ENCODE assay signal across 11 cellular contexts in genomic region chr4:169791064-169791463, GRCh38. TPM values are rescaled to one million over a fixed set of nuclear protein-coding genes. Genes with fewer than 3 reads are reported as not detected.
DNase-seq lines count a peak whose midpoint lies in the region; ATAC-seq, FAIRE-seq and TF ChIP-seq lines count a peak whose summit lies in the region.
"Had no signal": no experiment of that assay in that cellular context is flagged by ENCODE, and none has a peak within 500 bp of the region (broad histone marks: within the 10 kb centered on the region; RNA-seq: fewer than 3 reads in every experiment).

No MANE protein-coding gene starts in this region.

- peak overlapping the region; percentile 75 for H3K4me2 ChIP-seq in A549
- H3K4me2 ChIP-seq in K562 (ENCODE audit: insufficient read depth, low read length) = no peak overlapping the region
- H3K4me2 ChIP-seq in mesenchymal stem cell (ENCODE audit: low read length, poor library complexity, severe bottlenecking) = no peak overlapping the region
- H3K4me2 ChIP-seq: BLaER1 treated with 17β-estradiol and CSF1 and Interleukin-3, amounts not matched to agents 10 nM and 100 nM had no signal

- no TSS peak for BruUV-seq in K562 (replicated peaks; lab: Mats Ljungman, UMichigan)

- no peak overlapping the region for H3K4ac ChIP-seq in mesenchymal stem cell (ENCODE audit: low read depth in 1 of 2, low read length in 2 of 2)

- H3K27ac ChIP-seq in A549 (peak overlapping the region; percentile 57 to 86; a peak in 4 of 6 replicates), K562 (ENCODE audit: extremely low read depth, low read depth, low read length) (no peak overlapping the region), mesenchymal stem cell (ENCODE audit: low read length, poor library complexity, severe bottlenecking) (no peak overlapping the region), upper lobe of right lung (no peak overlapping the region)
- H3K27ac ChIP-seq: BLaER1 treated with 17β-estradiol and CSF1 and Interleukin-3, amounts not matched to agents 10 nM and 100 nM had no signal

- TF ChIP-seq RAD21 in A549 (conservative IDR thresholded peaks at IDR 0.05 in 1 of 2, IDR thresholded peaks at IDR 0.05 in 1 of 2) = no peak
- TF ChIP-seq RAD21 in K562 (CRISPR knock-in tag; conservative IDR thresholded peaks at IDR 0.05 in 1 of 2, IDR thresholded peaks at IDR 0.05 in 1 of 2) = no peak

- FAIRE-seq in A549 (lab: Jason Lieb, UNC) = no peak
- no peak for FAIRE-seq in K562 (lab: Jason Lieb, UNC)

- intact Hi-C loops in K562 (cut with micrococcal nuclease) (loop anchor here (1.0 to 10.0 kb wide), 2 partner anchors 178 to 766 kb away; no protein-coding TSS in a partner anchor), upper lobe of right lung (cut with DNase I) (no loop called here)

- CTCF ChIA-PET in A549 (lab: Yijun Ruan, JAX) (interaction anchor here (0.6 to 2.3 kb wide), 6 partner anchors 13 to 258 kb away, joined by 3 to 13 read pairs (median 6); partner anchors contain the start of gene NEK1), K562 (lab: Yijun Ruan, JAX; ENCODE audit: low intra/inter-chr PET ratio) (no interaction called here)

- H3K9ac ChIP-seq in K562 (ENCODE audit: insufficient read depth in 1 of 2, low read depth in 2 of 2, low read length in 2 of 2) = no peak overlapping the region
- peak overlapping the region; percentile 66 for H3K9ac ChIP-seq in mesenchymal stem cell (ENCODE audit: low read length)
- H3K9ac ChIP-seq: BLaER1 treated with 17β-estradiol and CSF1 and Interleukin-3, amounts not matched to agents 10 nM and 100 nM had no signal

- DNase-seq in A549 (ENCODE audit: low read depth in 1 of 2, low spot score in 1 of 2) = peak in 1 of 2 experiments; percentile 8
- DNase-seq in HFFc6 = no peak
- DNase-seq in K562 (ENCODE audit: extremely low read depth in 1 of 4, low spot score in 3 of 4) = no peak
- no peak for DNase-seq in mesenchymal stem cell
- no peak for DNase-seq in EL
- DNase-seq in NCI-H128 (lab: John Stamatoyannopoulos, UW; ENCODE audit: unreplicated experiment) = no peak
- DNase-seq in activated CD8-positive, alpha-beta memory T cell treated with anti-CD3 and anti-CD28 coated beads, Interleukin-2, amount 50 U/mL, for 48 hours = no peak
- DNase-seq in upper lobe of right lung = no peak
- DNase-seq: activated CD8-positive, alpha-beta memory T cell treated with anti-CD3 and anti-CD28 coated beads, Interleukin-2, amount 10 ng/mL, durations not matched to agents 7 days and 5 days; T-helper 9 cell had no signal

- TF ChIP-seq CTCF in A549 (IDR thresholded peaks at IDR 0.05) (no peak), HFFc6 (IDR thresholded peaks at IDR 0.05) (no peak), K562 (IDR thresholded peaks at IDR 0.05 in 2 of 3, conservative IDR thresholded peaks at IDR 0.05 in 1 of 3; ENCODE audit: insufficient read depth in 2 of 3, low read depth in 1 of 3, low read length in 3 of 3) (no peak), upper lobe of right lung (IDR thresholded peaks at IDR 0.05) (no peak)

- no peaks in the 10 kb centered on the region for H4K20me1 ChIP-seq in K562 (replicated peaks; ENCODE audit: control insufficient read depth, insufficient read depth, low read length)
- H4K20me1 ChIP-seq: BLaER1 treated with 17β-estradiol and CSF1 and Interleukin-3, amounts not matched to agents 10 nM and 100 nM had no signal

- peaks cover 22% of the 10 kb centered on the region for H3K4me1 Mint-ChIP-seq in HFFc6 (ENCODE audit: low read depth)

- no peak overlapping the region for H3K27ac Mint-ChIP-seq in HFFc6
- H3K27ac Mint-ChIP-seq: activated CD8-positive, alpha-beta memory T cell treated with anti-CD3 and anti-CD28 coated beads, Interleukin-2, amount 10 ng/mL, durations not matched to agents 7 days and 5 days had no signal

- POLR2A ChIA-PET in A549 (lab: Yijun Ruan, JAX) (interaction anchor here (0.9 to 1.6 kb wide), 2 partner anchors 132 to 236 kb away, joined by 3 to 5 read pairs; partner anchors contain the start of gene MFAP3L), K562 (lab: Yijun Ruan, JAX) (no interaction called here)

- no peak overlapping the region for H4K91ac ChIP-seq in mesenchymal stem cell (ENCODE audit: low read length)

- H3K9me3 ChIP-seq in A549 (no peaks in the 10 kb centered on the region), K562 (replicated peaks; ENCODE audit: control insufficient read depth, insufficient read depth, low read depth, low read length) (no peaks in the 10 kb centered on the region), mesenchymal stem cell (ENCODE audit: control insufficient read depth, low read length) (no peaks in the 10 kb centered on the region), upper lobe of right lung (no peaks in the 10 kb centered on the region)

- peaks cover 5% of the 10 kb centered on the region for H3K27me3 Mint-ChIP-seq in HFFc6 (ENCODE audit: insufficient read depth)

- in situ Hi-C loops in K562 (cut with MboI) = loop anchor here (5.0 kb wide), 1 partner anchor 86 kb away; no protein-coding TSS in a partner anchor

- no peaks in the 10 kb centered on the region for H3K9me3 Mint-ChIP-seq in HFFc6

- H3K27me3 ChIP-seq in K562 (ENCODE audit: control insufficient read depth in 2 of 2, insufficient read depth in 2 of 2, low read length in 2 of 2) = peaks cover 10 to 14% of the 10 kb centered on the region in 2 experiments; a peak in 4 of 5 replicates
- peaks cover 31 to 45% of the 10 kb centered on the region in 2 experiments for H3K27me3 ChIP-seq in mesenchymal stem cell (ENCODE audit: control insufficient read depth in 1 of 2, insufficient read depth in 1 of 2, low read length in 2 of 2)
- H3K27me3 ChIP-seq in upper lobe of right lung = peaks cover 38% of the 10 kb centered on the region
- H3K27me3 ChIP-seq: BLaER1 treated with 17β-estradiol and CSF1 and Interleukin-3, amounts not matched to agents 10 nM and 100 nM had no signal

- H3K36me3 ChIP-seq in K562 (ENCODE audit: control insufficient read depth, insufficient read depth, low read length) (no peaks in the 10 kb centered on the region), mesenchymal stem cell (ENCODE audit: control insufficient read depth in 1 of 2, insufficient read depth in 2 of 2, low read depth in 1 of 2, low read length in 2 of 2) (no peaks in the 10 kb centered on the region), upper lobe of right lung (no peaks in the 10 kb centered on the region)
- H3K36me3 ChIP-seq: BLaER1 treated with 17β-estradiol and CSF1 and Interleukin-3, amounts not matched to agents 10 nM and 100 nM had no signal

- H3K79me1 ChIP-seq in mesenchymal stem cell (replicated peaks; ENCODE audit: low read length, poor library complexity, severe bottlenecking) = no peaks in the 10 kb centered on the region

- peak overlapping the region; percentile 41 for H3K4me3 ChIP-seq in A549
- no peak overlapping the region for H3K4me3 ChIP-seq in K562
- peak overlapping the region in 1 of 2 experiments; percentile 71 for H3K4me3 ChIP-seq in mesenchymal stem cell (ENCODE audit: insufficient read depth in 1 of 2, low read depth in 1 of 2, low read length in 2 of 2)
- H3K4me3 ChIP-seq in upper lobe of right lung = no peak overlapping the region
- H3K4me3 ChIP-seq: BLaER1 treated with 17β-estradiol and CSF1 and Interleukin-3, amounts not matched to agents 10 nM and 100 nM had no signal

- no peak overlapping the region for H2BK12ac ChIP-seq in mesenchymal stem cell (ENCODE audit: low read length in 2 of 2)

- H3K4me1 ChIP-seq in A549 = peaks cover 19% of the 10 kb centered on the region
- peaks cover 0 to 4% of the 10 kb centered on the region in 2 experiments; a peak in 1 of 5 replicates for H3K4me1 ChIP-seq in K562 (replicated peaks in 1 of 2; ENCODE audit: control insufficient read depth in 2 of 2, insufficient read depth in 2 of 2, low read length in 2 of 2)
- H3K4me1 ChIP-seq in mesenchymal stem cell (ENCODE audit: control insufficient read depth, insufficient read depth, low read depth, low read length) = peaks cover 7% of the 10 kb centered on the region
- H3K4me1 ChIP-seq in upper lobe of right lung = peaks cover 5% of the 10 kb centered on the region
- H3K4me1 ChIP-seq: BLaER1 treated with 17β-estradiol and CSF1 and Interleukin-3, amounts not matched to agents 10 nM and 100 nM had no signal

- H2AFZ ChIP-seq in K562 (ENCODE audit: low read depth, low read length) = no peak overlapping the region
- H2AFZ ChIP-seq in mesenchymal stem cell (ENCODE audit: low read depth, low read length) = no peak overlapping the region

- H3K18ac ChIP-seq in mesenchymal stem cell (ENCODE audit: low read depth in 1 of 2, low read length in 2 of 2) = no peak overlapping the region

- TF ChIP-seq POLR2A in A549 (IDR thresholded peaks at IDR 0.05; ENCODE audit: low read length) (no peak), K562 (conservative IDR thresholded peaks at IDR 0.05) (no peak)

- H2BK15ac ChIP-seq in mesenchymal stem cell (ENCODE audit: low read depth, poor library complexity, severe bottlenecking) = no peak overlapping the region

- H3K36me3 Mint-ChIP-seq in HFFc6 (ENCODE audit: low read depth) = no peaks in the 10 kb centered on the region
- H3K36me3 Mint-ChIP-seq: activated CD8-positive, alpha-beta memory T cell treated with anti-CD3 and anti-CD28 coated beads, Interleukin-2, amount 10 ng/mL, durations not matched to agents 7 days and 5 days had no signal

- ATAC-seq in A549 = peak; percentile 13 to 65; a peak in 4 of 6 replicates
- ATAC-seq in K562 = no peak
- no peak for ATAC-seq in upper lobe of right lung

- H2BK120ac ChIP-seq in mesenchymal stem cell (ENCODE audit: low read depth, low read length) = no peak overlapping the region

- no peak for TF ChIP-seq EP300 in A549 (IDR thresholded peaks at IDR 0.05)
- no peak for TF ChIP-seq EP300 in K562 (IDR thresholded peaks at IDR 0.05; ENCODE audit: low read length)

- H3K23ac ChIP-seq in mesenchymal stem cell (ENCODE audit: low read length in 2 of 2) = no peak overlapping the region

- no peak overlapping the region for H3K14ac ChIP-seq in mesenchymal stem cell (ENCODE audit: low read length in 2 of 2)

- 5% methylated on average over 2 of the region's 2 CpGs for WGBS in A549 (ENCODE audit: missing lambda C conversion rate)
- WGBS in K562 (ENCODE audit: insufficient coverage, low coverage, missing lambda C conversion rate) = 0% methylated on average over 2 of the region's 2 CpGs
- 82% methylated on average over 2 of the region's 2 CpGs for WGBS in mesenchymal stem cell

- peak overlapping the region; percentile 68; the same call in 1 of the 2 replicates for H3K4me3 Mint-ChIP-seq in HFFc6
- H3K4me3 Mint-ChIP-seq: activated CD8-positive, alpha-beta memory T cell treated with anti-CD3 and anti-CD28 coated beads, Interleukin-2, amount 10 ng/mL, durations not matched to agents 7 days and 5 days had no signal

- no peaks in the 10 kb centered on the region for H3K9me1 ChIP-seq in K562 (ENCODE audit: control insufficient read depth, insufficient read depth, low read length)

- no peak overlapping the region for H2AK5ac ChIP-seq in mesenchymal stem cell (ENCODE audit: low read length, severe bottlenecking)

- H2BK5ac ChIP-seq in mesenchymal stem cell (ENCODE audit: low read depth, low read length, poor library complexity, severe bottlenecking) = no peak overlapping the region

- H3K79me2 ChIP-seq in K562 (ENCODE audit: control insufficient read depth, insufficient read depth, low read length) = no peaks in the 10 kb centered on the region

- no peak overlapping the region for H4K8ac ChIP-seq in mesenchymal stem cell (ENCODE audit: low read length)

RNA-seq across cellular contexts. Expression of gene HPF1, which starts 33.3 kb away (rescaled TPM):
- polyA plus RNA-seq in A549 (2011; rRNA removed) (19.4 and 33.7 TPM in 2 replicates), A549 (2017; fragmentation: RNase III; extraction: RNeasy Plus Mini Kit Qiagen cat#74134 plus additional on column Dnase treatment) (21.6 to 23.4 TPM (median 23.0 TPM) in 3 replicates), K562 (2011; rRNA removed) (24.2 and 31.5 TPM in 2 replicates), K562 (2014; fragmentation: Illumina TruSeq; extraction: Trizol) (49.9 and 89.4 TPM in 2 replicates), K562 (2014; fragmentation: Nextera tagmentation; extraction: Ambion mirVana) (10 to 100 TPM; 33.5 to 35.2 TPM), K562 (2014; rRNA removed) (36.8 and 37.2 TPM in 2 replicates)
- 10.2 and 12.6 TPM in 2 replicates for polyA plus RNA-seq in A549 (2012; cell fraction: cytosol; rRNA removed)
- 5.9 and 13.0 TPM in 2 replicates for polyA plus RNA-seq in A549 (2012; cell fraction: nucleus; rRNA removed)
- polyA minus RNA-seq in A549 (2011; rRNA and poly(A)+ RNA removed) = 1.8 and 3.0 TPM in 2 replicates
- 10 to 100 TPM; 25.5 to 33.9 (median 31.0) TPM for total RNA-seq in HFFc6 (2021; fragmentation: NEBNext Ultra II Directional; extraction: Animal tissue kit (Norgen Biotek cat#: 25700))
- 4.9 and 15.6 TPM in 2 replicates for total RNA-seq in K562 (2011; cell fraction: chromatin; rRNA removed; ENCODE audit: low replicate concordance)
- 1.1 and 3.2 TPM in 2 replicates for total RNA-seq in K562 (2011; cell fraction: nucleolus; rRNA removed)
- total RNA-seq in K562 (2011; cell fraction: nucleoplasm; rRNA removed) = 5.1 and 8.9 TPM in 2 replicates
- total RNA-seq in K562 (2014; rRNA removed) (21.2 and 21.7 TPM in 2 replicates), K562 (2014; rRNA removed; fragmentation: Illumina TruSeq; extraction: Trizol) (41.7 and 46.6 TPM in 2 replicates), K562 (2015; rRNA removed; fragmentation: Illumina TruSeq; extraction: Trizol) (40.3 and 44.3 TPM in 2 replicates), K562 (2021) (31.1 and 31.6 TPM in 2 replicates), upper lobe of right lung (18.9 TPM)
- 4.9 and 11.9 TPM in 2 replicates for polyA plus RNA-seq in K562 (2011; cell fraction: cytosol; rRNA removed)
- 2.8 and 4.7 TPM in 2 replicates for polyA plus RNA-seq in K562 (2011; cell fraction: nucleus; rRNA removed)
- 36.7 and 37.8 TPM in 2 replicates for polyA plus RNA-seq in K562 (2012)
- 12.4 and 16.5 TPM in 2 replicates for polyA minus RNA-seq in K562 (2011; rRNA and poly(A)+ RNA removed)
- 6.3 and 6.4 TPM in 2 replicates for polyA minus RNA-seq in K562 (2011; cell fraction: cytosol; rRNA and poly(A)+ RNA removed)
- 2.7 and 7.0 TPM in 2 replicates for polyA minus RNA-seq in K562 (2011; cell fraction: nucleus; rRNA and poly(A)+ RNA removed)
- 39.3 TPM for polyA plus RNA-seq in mesenchymal stem cell (2013, experiment 1 of 2)
- 41.3 TPM for polyA plus RNA-seq in mesenchymal stem cell (2013, experiment 2 of 2)

Comparison
In these comparisons a context has a peak if more than half of its experiments do, and no peak if none do; other contexts are left out.
1. ATAC-seq: peak in A549 (2 of 2); none in K562 (single experiment) and upper lobe of right lung (single experiment).
2. H3K27ac ChIP-seq: peak in A549 (2 of 2); none in K562 (single experiment), mesenchymal stem cell (single experiment) and upper lobe of right lung (single experiment).
3. Of the 35 proteins assayed by ChIP-seq in both K562 and A549: peak only in K562: none; only in A549: CBX8; in both: none; in neither: 33; mixed calls (peak in some experiments, not most) for 1.